19 cellular contexts compared by ENCODE assay signal in the genomic region with DNA sequence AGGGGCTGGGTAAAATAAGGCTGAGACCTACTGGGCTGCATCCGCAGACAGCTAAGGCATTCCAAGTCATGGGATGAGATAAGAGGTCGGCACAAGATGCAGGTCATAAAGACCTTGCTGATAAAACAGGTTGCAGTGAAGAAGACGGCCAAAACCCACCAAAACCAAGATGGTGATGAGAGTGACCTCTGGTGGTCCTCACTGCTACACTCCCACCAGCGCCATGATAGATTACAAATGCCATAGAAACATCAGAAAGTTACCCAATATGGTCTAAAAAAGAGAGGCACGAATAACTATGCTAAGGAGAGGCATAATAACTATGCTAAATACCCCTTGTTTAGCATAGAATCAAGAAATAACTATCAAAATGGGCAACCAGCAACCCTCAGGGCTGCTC. TPM values are rescaled to one million over a fixed set of nuclear protein-coding genes. Genes with fewer than 3 reads are reported as not detected.
DNase-seq lines count a peak whose midpoint lies in the region; ATAC-seq and TF ChIP-seq lines count a peak whose summit lies in the region.
"Had no signal": no experiment of that assay in that cellular context is flagged by ENCODE, and none has a peak within 500 bp of the region (broad histone marks: within the 10 kb centered on the region; RNA-seq: fewer than 3 reads in every experiment).

No MANE protein-coding gene starts in this region.

- no peak overlapping the region for H2BK20ac ChIP-seq in H9 (ENCODE audit: low read depth, low read length, poor library complexity, severe bottlenecking)

- H3K4me1 Mint-ChIP-seq in H9 = peaks cover 0 to 6% of the 10 kb centered on the region in 2 experiments; a peak in 2 of 4 replicates
- H3K4me1 Mint-ChIP-seq: IgD-negative memory B cell had no signal

- no peak overlapping the region for H2BK5ac ChIP-seq in H9 (ENCODE audit: insufficient read length, low read length)
- H2BK5ac ChIP-seq in mesendoderm (ENCODE audit: low read length) = no peak overlapping the region

- POLR2A ChIA-PET in Panc1 (lab: Charles Lee) = no interaction called here

- H3K18ac ChIP-seq in H9 (ENCODE audit: insufficient read length, low read depth, low read length) (no peak overlapping the region), mesendoderm (ENCODE audit: low read length) (no peak overlapping the region)

- H3K56ac ChIP-seq in H9 (ENCODE audit: insufficient read length, low read depth, low read length) (no peak overlapping the region), mesendoderm (ENCODE audit: low read length) (no peak overlapping the region)

- H3K36me3 ChIP-seq in BE2C (no peaks in the 10 kb centered on the region), Panc1 (ENCODE audit: control insufficient read depth, insufficient read depth, low read length) (no peaks in the 10 kb centered on the region), mesendoderm (ENCODE audit: control insufficient read depth, insufficient read depth, low read length) (no peaks in the 10 kb centered on the region)
- H3K36me3 ChIP-seq: HAP-1 had no signal

- H3K9ac ChIP-seq in H9 (ENCODE audit: extremely low read depth, insufficient read length, low read length) = no peak overlapping the region
- no peak overlapping the region for H3K9ac ChIP-seq in mesendoderm (ENCODE audit: low read length)

- H4K20me1 ChIP-seq in H9 (ENCODE audit: control insufficient read depth, insufficient read depth, insufficient read length) = no peaks in the 10 kb centered on the region

- no peaks in the 10 kb centered on the region for H3K9me3 Mint-ChIP-seq in H9

- WGBS in H9 (ENCODE audit: extremely low coverage, insufficient read length, low lambda C conversion rate) = no CpG with 5 or more reads among the region's 5 CpGs
- WGBS in mesendoderm (ENCODE audit: extremely low coverage, insufficient coverage, low lambda C conversion rate) = no CpG with 5 or more reads among the region's 5 CpGs

- DNase-seq in BE2C (no peak), H9 (no peak), Panc1 (ENCODE audit: low read depth, low spot score) (no peak), mesendoderm (peak; percentile 50), middle frontal gyrus (ENCODE audit: extremely low spot score, low spot score) (no peak), NCI-H1417 treated with DMSO at 0.1 percent for 48 hours (lab: John Stamatoyannopoulos, UW) (no peak), NCI-H2227 (lab: John Stamatoyannopoulos, UW; ENCODE audit: unreplicated experiment) (no peak)
- DNase-seq: DMS153, DND-41, NCI-H1092, NCI-H1436, NCI-H187, NCI-H446, NCI-H524 treated with DMSO at 0.1 percent for 48 hours, NCI-H774, SHP77 had no signal

- CTCF ChIA-PET in Panc1 (lab: Charles Lee) = no interaction called here

- BruUV-seq in Panc1 (replicated peaks; lab: Mats Ljungman, UMichigan) = no TSS peak

- peak; percentile 14; the same call in 1 of the 2 replicates for TF ChIP-seq CTCF in BE2C (IDR thresholded peaks at IDR 0.05; ENCODE audit: low read depth, low read length)
- peak; percentile 51 for TF ChIP-seq CTCF in H9 (conservative IDR thresholded peaks at IDR 0.05)
- peak; percentile 9; the same call in 1 of the 2 replicates for TF ChIP-seq CTCF in Panc1 (IDR thresholded peaks at IDR 0.05)

- H3K4me3 Mint-ChIP-seq in H9 = no peak overlapping the region
- H3K4me3 Mint-ChIP-seq: IgD-negative memory B cell had no signal

- no peaks in the 10 kb centered on the region for H3K23me2 ChIP-seq in H9 (ENCODE audit: insufficient read length, low read depth, low read length, poor library complexity, severe bottlenecking)

- H3K4me2 ChIP-seq in H9 (ENCODE audit: insufficient read depth, insufficient read length, low read length) (no peak overlapping the region), mesendoderm (ENCODE audit: low read length) (no peak overlapping the region)

- H3K23ac ChIP-seq in H9 (ENCODE audit: insufficient read length, low read depth, low read length) (no peak overlapping the region), mesendoderm (ENCODE audit: low read length) (no peak overlapping the region)

- intact Hi-C loops in Panc1 (cut with micrococcal nuclease; ENCODE audit: unreplicated experiment) = no loop called here

- no peak overlapping the region for H2BK12ac ChIP-seq in H9 (ENCODE audit: insufficient read length, low read depth, low read length)

- H3K4me3 ChIP-seq in BE2C (ENCODE audit: low read depth, low read length) = no peak overlapping the region
- no peak overlapping the region for H3K4me3 ChIP-seq in Panc1 (ENCODE audit: low read depth in 2 of 2, low read length in 2 of 2)
- H3K4me3 ChIP-seq in mesendoderm (ENCODE audit: low read length) = no peak overlapping the region
- H3K4me3 ChIP-seq: HAP-1 had no signal

- H3K79me2 ChIP-seq in H9 (ENCODE audit: insufficient read depth, low read length) = no peaks in the 10 kb centered on the region
- no peaks in the 10 kb centered on the region for H3K79me2 ChIP-seq in mesendoderm (ENCODE audit: control insufficient read depth, insufficient read depth, low read length)

- H3K79me1 ChIP-seq in H9 (ENCODE audit: insufficient read depth, low read depth, low read length, poor library complexity, severe bottlenecking) (no peaks in the 10 kb centered on the region), mesendoderm (ENCODE audit: low read length) (no peaks in the 10 kb centered on the region)

- no peak overlapping the region for H3K14ac ChIP-seq in H9 (ENCODE audit: insufficient read depth, low read length)

- in situ Hi-C loops in Panc1 (cut with HindIII; ENCODE audit: low pct_unique_long_range_greater_than_20kb, low sequenced_read_pairs) = no loop called here

- H3K27me3 Mint-ChIP-seq in H9 (ENCODE audit: low read depth) = no peaks in the 10 kb centered on the region
- H3K27me3 Mint-ChIP-seq: IgD-negative memory B cell had no signal

- H3K4me1 ChIP-seq in BE2C (no peaks in the 10 kb centered on the region), H9 (ENCODE audit: insufficient read depth, low read length) (no peaks in the 10 kb centered on the region; the same call in 1 of the 2 replicates), Panc1 (ENCODE audit: control insufficient read depth, insufficient read depth, low read length) (no peaks in the 10 kb centered on the region), mesendoderm (ENCODE audit: control insufficient read depth, low read depth, low read length) (no peaks in the 10 kb centered on the region)
- H3K4me1 ChIP-seq: HAP-1 had no signal

- H3K27ac ChIP-seq in H9 (ENCODE audit: insufficient read length, low read depth, low read length) (no peak overlapping the region), Panc1 (ENCODE audit: low read length) (no peak overlapping the region), mesendoderm (ENCODE audit: low read depth, low read length) (no peak overlapping the region)
- H3K27ac ChIP-seq: RWPE1 had no signal

- no peak overlapping the region for H2BK15ac ChIP-seq in H9 (ENCODE audit: low read depth, low read length)
- H2BK15ac ChIP-seq in mesendoderm (replicated peaks; ENCODE audit: low read depth) = no peak overlapping the region

- no peak overlapping the region for H2AFZ ChIP-seq in H9 (ENCODE audit: low read length)

- H2AK5ac ChIP-seq in H9 (ENCODE audit: insufficient read length, low read length) (no peak overlapping the region), mesendoderm (ENCODE audit: low read length) (no peak overlapping the region)

- no peak overlapping the region for H3T11ph ChIP-seq in H9 (ENCODE audit: low read length)

- H2BK120ac ChIP-seq in H9 (ENCODE audit: low read depth, low read length, poor library complexity, severe bottlenecking) (no peak overlapping the region), mesendoderm (ENCODE audit: low read depth, low read length) (no peak overlapping the region)

- no peak overlapping the region for H4K91ac ChIP-seq in H9 (ENCODE audit: insufficient read length, low read depth, low read length)

- no peaks in the 10 kb centered on the region for H3K9me3 ChIP-seq in BE2C
- no peaks in the 10 kb centered on the region for H3K9me3 ChIP-seq in H9 (ENCODE audit: control insufficient read depth, low read depth, low read length)
- no peaks in the 10 kb centered on the region for H3K9me3 ChIP-seq in Panc1 (ENCODE audit: control insufficient read depth, insufficient read depth, low read depth, low read length)
- H3K9me3 ChIP-seq: HAP-1 had no signal

- H3K27me3 ChIP-seq in BE2C (0 out of 2 replicates have a peak, but pooled peaks cover 2% of the 10 kb centered on the region), H9 (ENCODE audit: insufficient read depth, low read length) (no peaks in the 10 kb centered on the region), Panc1 (ENCODE audit: control insufficient read depth, insufficient read depth, low read length) (no peaks in the 10 kb centered on the region), mesendoderm (ENCODE audit: insufficient read depth, low read length, poor library complexity) (no peaks in the 10 kb centered on the region)

- no peak overlapping the region for H3K27ac Mint-ChIP-seq in H9
- H3K27ac Mint-ChIP-seq: IgD-negative memory B cell had no signal

- H4K8ac ChIP-seq in H9 (replicated peaks; ENCODE audit: insufficient read length, low read depth, low read length) = no peak overlapping the region
- H4K8ac ChIP-seq in mesendoderm (ENCODE audit: low read depth, low read length) = no peak overlapping the region

- H3K4ac ChIP-seq in H9 (ENCODE audit: low read depth, low read length) = no peak overlapping the region
- H3K4ac ChIP-seq in mesendoderm (ENCODE audit: low read depth, low read length) = no peak overlapping the region

- H3K36me3 Mint-ChIP-seq in H9 (ENCODE audit: insufficient read depth in 1 of 3, low read depth in 3 of 3) = no peaks in the 10 kb centered on the region

- ATAC-seq in Panc1 = no peak

- H4K5ac ChIP-seq in H9 (ENCODE audit: insufficient read length, low read depth, low read length) (no peak overlapping the region), mesendoderm (ENCODE audit: low read length) (no peak overlapping the region)

RNA-seq across cellular contexts. Expression of a gene that starts 46.2 kb away (rescaled TPM):
- polyA plus RNA-seq in BE2C (2012; ENCODE audit: insufficient read depth, insufficient read length, low read depth) = 0.28 TPM
- total RNA-seq in H9 (2021) = 18.3 and 20.0 TPM in 2 replicates
- 12.1 TPM for total RNA-seq in Panc1 (2021; ENCODE audit: unreplicated experiment)
- 7.2 TPM for polyA plus RNA-seq in Panc1 (2012; ENCODE audit: insufficient read length)
- 6.3 TPM for polyA plus RNA-seq in mesendoderm (2013, experiment 1 of 2)
- polyA plus RNA-seq in mesendoderm (2013, experiment 2 of 2) = 6.4 TPM

RNA-seq across cellular contexts. Expression of a gene that starts 51.8 kb away (rescaled TPM):
- polyA plus RNA-seq in BE2C (2012; ENCODE audit: insufficient read depth, insufficient read length, low read depth) = 25.5 TPM
- total RNA-seq in H9 (2021) = 48.0 and 48.6 TPM in 2 replicates
- total RNA-seq in Panc1 (2021; ENCODE audit: unreplicated experiment) = 30.5 TPM
- polyA plus RNA-seq in Panc1 (2012; ENCODE audit: insufficient read length) = 18.8 TPM
- 13.3 TPM for polyA plus RNA-seq in mesendoderm (2013, experiment 1 of 2)
- polyA plus RNA-seq in mesendoderm (2013, experiment 2 of 2) = 13.2 TPM
